In genomic region chr14:60724080-60724618, GRCh38 we compare ENCODE assay signal across 8 cellular contexts. TPM values are rescaled to one million over a fixed set of nuclear protein-coding genes. Genes with fewer than 3 reads are reported as not detected.
DNase-seq lines count a peak whose midpoint lies in the region; ATAC-seq and TF ChIP-seq lines count a peak whose summit lies in the region.

Gene SIX4 (minus strand): TSS chr14:60724351. CDS start chr14:60724074, 277 bp downstream.

- peak; percentile 36 for ATAC-seq in HG03280 (IDR thresholded peaks at IDR 0.05; ENCODE audit: unreplicated experiment)
- ATAC-seq in activated CD8-positive, alpha-beta memory T cell treated with anti-CD3 and anti-CD28 coated beads, Interleukin-2, amount 10 ng/mL, durations not matched to agents 7 days and 5 days: peak; percentile 13

- H3K27ac Mint-ChIP-seq in activated CD8-positive, alpha-beta memory T cell treated with anti-CD3 and anti-CD28 coated beads, Interleukin-2, amount 10 ng/mL, durations not matched to agents 7 days and 5 days: peak within 1 kb of the TSS; percentile 24

- TF ChIP-seq POLR2A in vagina (IDR thresholded peaks at IDR 0.05): no peak

- in situ Hi-C loops in GM13977 (cut with MboI; ENCODE audit: low pct_unique_long_range_greater_than_20kb, low sequenced_read_pairs, unreplicated experiment): no loop called here

- TF ChIP-seq CTCF in A673 (conservative IDR thresholded peaks at IDR 0.05; ENCODE audit: low read depth, low read length): no peak
- TF ChIP-seq CTCF in GM13977 (IDR thresholded peaks at IDR 0.05; ENCODE audit: extremely low read depth, insufficient read depth, missing control alignments): no peak
- no peak for TF ChIP-seq CTCF in fibroblast of mammary gland (conservative IDR thresholded peaks at IDR 0.05; ENCODE audit: control insufficient read depth, insufficient read depth, low read depth, low read length)
- TF ChIP-seq CTCF in vagina (IDR thresholded peaks at IDR 0.05): no peak

- H3K4me1 Mint-ChIP-seq in activated CD8-positive, alpha-beta memory T cell treated with anti-CD3 and anti-CD28 coated beads, Interleukin-2, amount 10 ng/mL, durations not matched to agents 7 days and 5 days: peaks cover 19% of the 10 kb centered on the region

- intact Hi-C loops in A673 (cut with micrococcal nuclease; ENCODE audit: unreplicated experiment) (loop anchor here (5.0 kb wide), 2 partner anchors 303 to 528 kb away; no protein-coding TSS in a partner anchor), vagina (cut with DNase I) (loop anchor here (5.0 kb wide), 1 partner anchor 67 kb away; no protein-coding TSS in a partner anchor)

- POLR2A ChIA-PET in A673 (lab: Charles Lee; ENCODE audit: low non-redundant PET): interaction anchor here (0.6 kb wide), 1 partner anchor 140 kb away, joined by 5 read pairs; no protein-coding TSS in a partner anchor

- no TSS peak for BruUV-seq in A673 (replicated peaks; lab: Mats Ljungman, UMichigan)

- H3K4me3 Mint-ChIP-seq in activated CD8-positive, alpha-beta memory T cell treated with anti-CD3 and anti-CD28 coated beads, Interleukin-2, amount 10 ng/mL, durations not matched to agents 7 days and 5 days: peak within 1 kb of the TSS; percentile 81

- no peaks in the 10 kb centered on the region for H3K9me3 ChIP-seq in A673 (ENCODE audit: low read depth, low read length, poor library complexity, severe bottlenecking)
- no peaks in the 10 kb centered on the region for H3K9me3 ChIP-seq in vagina

- peaks cover 80% of the 10 kb centered on the region for H3K27me3 Mint-ChIP-seq in activated CD8-positive, alpha-beta memory T cell treated with anti-CD3 and anti-CD28 coated beads, Interleukin-2, amount 10 ng/mL, durations not matched to agents 7 days and 5 days

- DNase-seq in A673 (ENCODE audit: low spot score) (peak; percentile 84), GM13977 (ENCODE audit: low spot score) (peak; percentile 78), NCI-H345 (lab: John Stamatoyannopoulos, UW) (peak; percentile 93), fibroblast of mammary gland (ENCODE audit: low read depth) (peak; percentile 82), myocyte (ENCODE audit: low read depth) (peak; percentile 91), vagina (ENCODE audit: extremely low spot score in 2 of 2) (no peak)
- peak; percentile 51 for DNase-seq in activated CD8-positive, alpha-beta memory T cell treated with anti-CD3 and anti-CD28 coated beads, Interleukin-2, amount 10 ng/mL, durations not matched to agents 7 days and 5 days

- H3K27me3 ChIP-seq in A673 (replicated peaks; ENCODE audit: insufficient read depth, low read depth, low read length, poor library complexity) (no peaks in the 10 kb centered on the region), vagina (no peaks in the 10 kb centered on the region)

- CTCF ChIA-PET in A673 (lab: Charles Lee): interaction anchor here (0.7 kb wide), 1 partner anchor 319 kb away, joined by 3 read pairs; no protein-coding TSS in a partner anchor
- CTCF ChIA-PET in activated CD8-positive, alpha-beta memory T cell treated with anti-CD3 and anti-CD28 coated beads, Interleukin-2, amount 10 ng/mL, durations not matched to agents 7 days and 5 days (lab: Charles Lee): interaction anchor here (1.6 kb wide), 1 partner anchor 11 kb away, joined by 3 read pairs; no protein-coding TSS in a partner anchor

- H3K36me3 ChIP-seq in A673 (ENCODE audit: insufficient read depth, low read length, poor library complexity, severe bottlenecking) (peaks cover 12% of the 10 kb centered on the region), vagina (no peaks in the 10 kb centered on the region)

- H3K4me3 ChIP-seq in A673 (ENCODE audit: low read depth, low read length, poor library complexity, severe bottlenecking): peak within 1 kb of the TSS; percentile 84
- H3K4me3 ChIP-seq in fibroblast of mammary gland (ENCODE audit: control insufficient read depth, low read depth, low read length): peak within 1 kb of the TSS; percentile 70
- H3K4me3 ChIP-seq in vagina: peak within 1 kb of the TSS; percentile 60 to 66

- H3K9me3 Mint-ChIP-seq in activated CD8-positive, alpha-beta memory T cell treated with anti-CD3 and anti-CD28 coated beads, Interleukin-2, amount 10 ng/mL, durations not matched to agents 7 days and 5 days (ENCODE audit: low read depth): no peaks in the 10 kb centered on the region

- H3K4me1 ChIP-seq in A673 (ENCODE audit: insufficient read depth, low read length, poor library complexity, severe bottlenecking): peaks cover 9% of the 10 kb centered on the region
- peaks cover 29% of the 10 kb centered on the region for H3K4me1 ChIP-seq in vagina

- H3K27ac ChIP-seq in A673 (ENCODE audit: low read depth, low read length, poor library complexity, severe bottlenecking) (peak within 1 kb of the TSS; percentile 79), vagina (peak within 1 kb of the TSS; percentile 56)

- peaks cover 4% of the 10 kb centered on the region for H3K36me3 Mint-ChIP-seq in activated CD8-positive, alpha-beta memory T cell treated with anti-CD3 and anti-CD28 coated beads, Interleukin-2, amount 10 ng/mL, durations not matched to agents 7 days and 5 days

RNA-seq across cellular contexts. Expression of gene SIX4, which starts in this region (rescaled TPM):
- total RNA-seq in A673 (2021): 13.6 and 16.0 TPM in 2 replicates
- 1 to 10 TPM; 1.6 to 3.9 TPM for total RNA-seq in activated CD8-positive, alpha-beta memory T cell treated with anti-CD3 and anti-CD28 coated beads, Interleukin-2, amount 10 ng/mL, durations not matched to agents 7 days and 5 days
- 49.9 and 62.6 TPM in 2 replicates for total RNA-seq in myocyte
- polyA plus RNA-seq in myocyte (2012): 6.1 TPM
- total RNA-seq in vagina: 1.5 TPM

Comparison
In these comparisons a context has a peak if more than half of its experiments do, and no peak if none do; other contexts are left out.
1. DNase-seq: peak in A673 (single experiment), GM13977 (single experiment), NCI-H345 (single experiment), activated CD8-positive, alpha-beta memory T cell treated with anti-CD3 and anti-CD28 coated beads, Interleukin-2, amount 10 ng/mL, durations not matched to agents 7 days and 5 days (single experiment), fibroblast of mammary gland (single experiment) and myocyte (single experiment); none in vagina (0 of 2).
2. Peak in every context shown above with its lines, with median percentiles within 50 percentile points of each other: H3K4me3 ChIP-seq.